In the genomic region with DNA sequence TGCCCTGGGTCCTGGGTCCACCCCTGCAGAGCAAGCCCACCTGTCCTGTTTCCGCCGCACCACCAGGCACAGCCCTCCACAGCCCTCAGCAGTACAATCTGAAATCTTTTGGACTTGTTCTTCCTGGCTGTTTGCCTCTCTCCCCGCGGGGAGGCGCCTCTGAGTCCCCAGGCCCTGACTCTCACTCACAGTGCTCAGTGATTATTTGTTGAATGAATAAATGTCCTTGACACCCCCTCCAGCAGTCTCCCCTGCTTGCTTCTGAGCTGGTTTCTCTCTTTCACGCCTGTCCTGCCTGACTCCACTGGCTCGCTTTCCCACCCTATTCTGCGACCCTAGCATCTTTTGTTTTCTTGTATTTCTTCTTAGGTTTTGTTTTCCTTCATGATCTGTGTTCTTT, we compare ENCODE assay signal across 13 cellular contexts. TPM values are rescaled to one million over a fixed set of nuclear protein-coding genes. Genes with fewer than 3 reads are reported as not detected.
"Had no signal": no experiment of that assay in that cellular context is flagged by ENCODE, and none has a peak within 500 bp of the region (broad histone marks: within the 10 kb centered on the region; RNA-seq: fewer than 3 reads in every experiment).

No MANE protein-coding gene starts in this region.

RNA-seq across cellular contexts. Expression of gene C1QTNF9, which starts 56.9 kb away (rescaled TPM):
- total RNA-seq: activated CD4-positive, alpha-beta memory T cell treated with anti-CD3 and anti-CD28 coated beads, Interleukin-2, amount 10 ng/mL, durations not matched to agents 7 days and 5 days; activated CD4-positive, alpha-beta T cell treated with anti-CD3 and anti-CD28 coated beads for 36 hours; activated CD8-positive, alpha-beta memory T cell treated with anti-CD3 and anti-CD28 coated beads, Interleukin-2, amount 10 ng/mL, durations not matched to agents 7 days and 5 days; activated CD8-positive, alpha-beta T cell treated with anti-CD3 and anti-CD28 coated beads, Interleukin-2, amount 10 ng/mL, durations not matched to agents 7 days and 5 days; activated naive CD4-positive, alpha-beta T cell treated with anti-CD3 and anti-CD28 coated beads for 36 hours; activated naive CD4-positive, alpha-beta T cell treated with anti-CD3 and anti-CD28 coated beads, Interleukin-2, amount 50 U/mL, for 72 hours; activated naive CD8-positive, alpha-beta T cell treated with anti-CD3 and anti-CD28 coated beads for 36 hours; astrocyte; cerebellum; T-helper 1 cell treated with Interleukin-12 subunit alpha and Interleukin-12 subunit beta and Interleukin-4 antibody, amounts not matched to agents 30 ng/mL and 1 ng/mL, for 36 hours; T-helper 17 cell; T-helper 2 cell treated with Interferon-gamma antibody and Interleukin-4, amounts not matched to agents 100 ng/mL and 5 ng/mL, for 36 hours; WTC11 had no signal
